Comparison of ENCODE assay signal across 15 cellular contexts in the genomic region with DNA sequence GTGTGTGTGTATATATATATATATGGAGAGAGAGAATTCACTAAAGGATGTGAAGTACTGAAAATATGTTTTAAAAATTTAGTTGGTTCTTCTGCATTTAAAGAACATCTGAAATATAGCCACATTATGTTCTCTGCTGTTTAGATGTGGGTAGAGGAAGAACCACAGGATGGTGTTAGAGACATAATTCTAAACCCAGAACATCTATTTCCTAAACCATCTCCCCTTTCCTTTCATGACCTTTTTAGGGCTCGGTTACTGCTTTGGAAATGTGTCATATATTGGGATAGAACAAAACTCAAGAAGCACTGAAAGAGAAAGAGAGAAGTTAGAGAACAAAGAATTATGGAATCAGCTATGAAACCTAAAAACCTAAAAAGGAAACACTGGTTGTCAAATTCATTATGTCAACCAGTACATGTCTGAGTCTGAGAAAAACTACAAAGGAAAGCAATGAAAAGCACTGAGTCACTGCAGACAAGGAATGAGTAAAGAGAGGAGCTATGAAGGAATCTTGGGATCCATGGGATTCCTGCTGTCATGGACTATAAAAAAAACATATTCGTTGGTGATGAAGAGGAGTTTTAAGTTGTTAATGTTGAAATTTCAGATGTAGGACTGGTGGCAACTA. TPM values are rescaled to one million over a fixed set of nuclear protein-coding genes. Genes with fewer than 3 reads are reported as not detected.
A peak's percentile ranks its signal among the peaks of the same experiment; 100 is the strongest.
DNase-seq lines count a peak whose midpoint lies in the region; ATAC-seq, FAIRE-seq and TF ChIP-seq lines count a peak whose summit lies in the region.
"Had no signal": no experiment of that assay in that cellular context is flagged by ENCODE, and none has a peak within 500 bp of the region (broad histone marks: within the 10 kb centered on the region; RNA-seq: fewer than 3 reads in every experiment).

No MANE protein-coding gene starts in this region.

- H3K4me1 ChIP-seq in foreskin keratinocyte: peaks cover 8% of the 10 kb centered on the region
- H3K4me1 ChIP-seq: BLaER1 had no signal

- TF ChIP-seq CTCF in AG04450 (IDR thresholded peaks at IDR 0.05; ENCODE audit: low read depth, low read length) (no peak), foreskin keratinocyte (conservative IDR thresholded peaks at IDR 0.05) (no peak)

- FAIRE-seq in H54 (lab: Jason Lieb, UNC): peak; percentile 93

- peaks cover 38% of the 10 kb centered on the region for H3K36me3 Mint-ChIP-seq in activated naive CD8-positive, alpha-beta T cell treated with anti-CD3 and anti-CD28 coated beads, Interleukin-2, amount 10 ng/mL, durations not matched to agents 7 days and 5 days

- no peaks in the 10 kb centered on the region for H3K27me3 Mint-ChIP-seq in activated naive CD8-positive, alpha-beta T cell treated with anti-CD3 and anti-CD28 coated beads, Interleukin-2, amount 10 ng/mL, durations not matched to agents 7 days and 5 days
- H3K27me3 Mint-ChIP-seq: IgD-negative memory B cell had no signal

- no peak overlapping the region for H3K4me3 ChIP-seq in AG04450 (ENCODE audit: low read depth, low read length)
- H3K4me3 ChIP-seq: BLaER1, mucosa of descending colon, SK-N-MC had no signal

- peak; percentile 10 for DNase-seq in AG04450 (ENCODE audit: low read depth, low spot score)
- DNase-seq in H54 (ENCODE audit: insufficient read length, low spot score): peak; percentile 26
- no peak for DNase-seq in activated naive CD8-positive, alpha-beta T cell treated with anti-CD3 and anti-CD28 coated beads, Interleukin-2, amount 10 ng/mL, durations not matched to agents 7 days and 5 days
- peak; percentile 39 to 65 for DNase-seq in foreskin keratinocyte
- no peak for DNase-seq in NCI-H2227 treated with DMSO at 0.1 percent for 48 hours (lab: John Stamatoyannopoulos, UW)
- DNase-seq in 8988T: no peak
- no peak for DNase-seq in OCI-M1 (lab: John Stamatoyannopoulos, UW)
- no peak for DNase-seq in NCI-H748 (lab: John Stamatoyannopoulos, UW; ENCODE audit: unreplicated experiment)
- DNase-seq: activated CD4-positive, CD25-positive, alpha-beta regulatory T cell; mucosa of descending colon; stimulated activated naive CD4-positive, alpha-beta T cell treated with Interleukin-2 at 50 U/mL for 16 hours had no signal

- no peak for TF ChIP-seq POLR2A in H54 (IDR thresholded peaks at IDR 0.05; ENCODE audit: low read depth, low read length)

- POLR2A ChIA-PET in AG04450 (lab: Yijun Ruan, JAX): no interaction called here
- POLR2A ChIA-PET in activated naive CD8-positive, alpha-beta T cell treated with anti-CD3 and anti-CD28 coated beads, Interleukin-2, amount 10 ng/mL, durations not matched to agents 7 days and 5 days (lab: Charles Lee): no interaction called here

- CTCF ChIA-PET in AG04450 (lab: Charles Lee): interaction anchor here (0.9 kb wide), 1 partner anchor 234 kb away, joined by 3 read pairs; no protein-coding TSS in a partner anchor

- H3K27ac ChIP-seq in AG04450 (ENCODE audit: low read depth, low read length) (no peak overlapping the region), foreskin keratinocyte (no peak overlapping the region)
- H3K27ac ChIP-seq: BLaER1, SK-N-MC had no signal

- H3K27me3 ChIP-seq in AG04450 (ENCODE audit: control insufficient read depth, insufficient read depth, low read length) (no peaks in the 10 kb centered on the region), foreskin keratinocyte (no peaks in the 10 kb centered on the region)
- H3K27me3 ChIP-seq: BLaER1 had no signal

- H3K9me3 Mint-ChIP-seq in activated naive CD8-positive, alpha-beta T cell treated with anti-CD3 and anti-CD28 coated beads, Interleukin-2, amount 10 ng/mL, durations not matched to agents 7 days and 5 days: peaks cover 1% of the 10 kb centered on the region
- H3K9me3 Mint-ChIP-seq: IgD-negative memory B cell had no signal

- H3K27ac Mint-ChIP-seq in activated naive CD8-positive, alpha-beta T cell treated with anti-CD3 and anti-CD28 coated beads, Interleukin-2, amount 10 ng/mL, durations not matched to agents 7 days and 5 days: no peak overlapping the region
- H3K27ac Mint-ChIP-seq: IgD-negative memory B cell had no signal

- ATAC-seq in activated naive CD8-positive, alpha-beta T cell treated with anti-CD3 and anti-CD28 coated beads, Interleukin-2, amount 10 ng/mL, durations not matched to agents 7 days and 5 days (ENCODE audit: low read depth): peak; percentile 47
- peak; percentile 83 for ATAC-seq in foreskin keratinocyte
- ATAC-seq: esophagus mucosa, mucosa of descending colon had no signal

- no peak overlapping the region for H3K4me3 Mint-ChIP-seq in activated naive CD8-positive, alpha-beta T cell treated with anti-CD3 and anti-CD28 coated beads, Interleukin-2, amount 10 ng/mL, durations not matched to agents 7 days and 5 days
- H3K4me3 Mint-ChIP-seq: IgD-negative memory B cell had no signal

- peaks cover 10% of the 10 kb centered on the region for H3K4me1 Mint-ChIP-seq in activated naive CD8-positive, alpha-beta T cell treated with anti-CD3 and anti-CD28 coated beads, Interleukin-2, amount 10 ng/mL, durations not matched to agents 7 days and 5 days

- H3K9me3 ChIP-seq in AG04450 (ENCODE audit: control insufficient read depth, insufficient read depth, low read length): no peaks in the 10 kb centered on the region
- H3K9me3 ChIP-seq: mucosa of descending colon had no signal

RNA-seq across cellular contexts. Expression of a gene that starts 28.4 kb away (rescaled TPM):
- polyA plus RNA-seq in AG04450 (2011; rRNA removed) (7.0 and 10.5 TPM in 2 replicates), foreskin keratinocyte (2.6 and 3.3 TPM in 2 replicates)
- polyA minus RNA-seq in AG04450 (2011; rRNA and poly(A)+ RNA removed): 12.4 and 25.1 TPM in 2 replicates
- 10 to 100 TPM; 11.5 to 14.5 TPM for total RNA-seq in activated naive CD8-positive, alpha-beta T cell treated with anti-CD3 and anti-CD28 coated beads, Interleukin-2, amount 10 ng/mL, durations not matched to agents 7 days and 5 days
- total RNA-seq in foreskin keratinocyte: 19.4 and 23.0 TPM in 2 replicates

Comparison
In these comparisons a context has a peak if more than half of its experiments do, and no peak if none do; other contexts are left out.
1. DNase-seq: peak in AG04450 (single experiment), H54 (single experiment) and foreskin keratinocyte (2 of 2); none in activated naive CD8-positive, alpha-beta T cell treated with anti-CD3 and anti-CD28 coated beads, Interleukin-2, amount 10 ng/mL, durations not matched to agents 7 days and 5 days (single experiment), NCI-H2227 treated with DMSO at 0.1 percent for 48 hours (single experiment), 8988T (single experiment), OCI-M1 (single experiment) and NCI-H748 (single experiment).